1 cellular context compared by ENCODE assay signal in the genomic region with DNA sequence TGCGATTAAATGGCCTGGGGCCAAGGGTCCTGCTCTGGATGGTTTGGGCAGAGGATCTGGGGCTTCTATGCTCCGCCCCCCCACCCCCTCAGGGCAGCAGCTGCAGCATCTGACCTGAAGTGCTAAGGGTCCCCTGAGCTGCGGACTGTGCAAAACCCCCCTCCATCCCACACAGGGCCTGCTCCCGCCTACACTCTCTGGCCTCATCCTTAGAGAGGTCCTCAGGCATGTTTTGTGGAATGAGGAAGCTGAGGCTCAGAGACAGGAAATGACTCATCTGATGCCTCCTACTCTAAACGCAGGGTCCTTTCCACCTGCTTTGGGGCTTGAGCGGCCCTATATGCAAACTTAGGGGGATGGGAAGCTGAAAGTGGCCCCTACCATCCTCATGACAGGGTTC.
TF ChIP-seq lines count a peak whose summit lies in the region.

No MANE protein-coding gene starts in this region.

TF ChIP-seq in HepG2, 621 proteins besides CTCF, POLR2A, EP300 and RAD21 (continued from another document):
- TF ChIP-seq, protein P1, sequence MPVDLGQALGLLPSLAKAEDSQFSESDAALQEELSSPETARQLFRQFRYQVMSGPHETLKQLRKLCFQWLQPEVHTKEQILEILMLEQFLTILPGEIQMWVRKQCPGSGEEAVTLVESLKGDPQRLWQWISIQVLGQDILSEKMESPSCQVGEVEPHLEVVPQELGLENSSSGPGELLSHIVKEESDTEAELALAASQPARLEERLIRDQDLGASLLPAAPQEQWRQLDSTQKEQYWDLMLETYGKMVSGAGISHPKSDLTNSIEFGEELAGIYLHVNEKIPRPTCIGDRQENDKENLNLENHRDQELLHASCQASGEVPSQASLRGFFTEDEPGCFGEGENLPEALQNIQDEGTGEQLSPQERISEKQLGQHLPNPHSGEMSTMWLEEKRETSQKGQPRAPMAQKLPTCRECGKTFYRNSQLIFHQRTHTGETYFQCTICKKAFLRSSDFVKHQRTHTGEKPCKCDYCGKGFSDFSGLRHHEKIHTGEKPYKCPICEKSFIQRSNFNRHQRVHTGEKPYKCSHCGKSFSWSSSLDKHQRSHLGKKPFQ (CRISPR knock-in tag; IDR thresholded peaks at IDR 0.05; ENCODE audit: insufficient replicate concordance), result no peak
- TF ChIP-seq, protein P2, sequence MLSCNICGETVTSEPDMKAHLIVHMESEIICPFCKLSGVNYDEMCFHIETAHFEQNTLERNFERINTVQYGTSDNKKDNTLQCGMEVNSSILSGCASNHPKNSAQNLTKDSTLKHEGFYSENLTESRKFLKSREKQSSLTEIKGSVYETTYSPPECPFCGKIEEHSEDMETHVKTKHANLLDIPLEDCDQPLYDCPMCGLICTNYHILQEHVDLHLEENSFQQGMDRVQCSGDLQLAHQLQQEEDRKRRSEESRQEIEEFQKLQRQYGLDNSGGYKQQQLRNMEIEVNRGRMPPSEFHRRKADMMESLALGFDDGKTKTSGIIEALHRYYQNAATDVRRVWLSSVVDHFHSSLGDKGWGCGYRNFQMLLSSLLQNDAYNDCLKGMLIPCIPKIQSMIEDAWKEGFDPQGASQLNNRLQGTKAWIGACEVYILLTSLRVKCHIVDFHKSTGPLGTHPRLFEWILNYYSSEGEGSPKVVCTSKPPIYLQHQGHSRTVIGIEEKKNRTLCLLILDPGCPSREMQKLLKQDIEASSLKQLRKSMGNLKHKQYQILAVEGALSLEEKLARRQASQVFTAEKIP (CRISPR knock-in tag; IDR thresholded peaks at IDR 0.05; ENCODE audit: borderline replicate concordance), result no peak
- TF ChIP-seq ZNF44 (CRISPR knock-in tag; IDR thresholded peaks at IDR 0.05) (no peak), ZMAT3 (CRISPR knock-in tag; conservative IDR thresholded peaks at IDR 0.05) (no peak), GABPA (IDR thresholded peaks at IDR 0.05; ENCODE audit: low read depth, low read length) (no peak), GABPA (CRISPR knock-in tag; IDR thresholded peaks at IDR 0.05; ENCODE audit: low read depth) (peak; percentile 67), FOXA1 (IDR thresholded peaks at IDR 0.05) (no peak), FOXA1 (CRISPR knock-in tag; IDR thresholded peaks at IDR 0.05) (no peak), FOSL1 (CRISPR knock-in tag; IDR thresholded peaks at IDR 0.05; ENCODE audit: borderline replicate concordance) (0 out of 2 replicates have a peak, but pooled peaks have one; percentile 40), FOXP1 (IDR thresholded peaks at IDR 0.05) (no peak), FOXP1 (CRISPR knock-in tag; IDR thresholded peaks at IDR 0.05) (no peak), DNMT3B (CRISPR knock-in tag; conservative IDR thresholded peaks at IDR 0.05) (no peak), POLR2AphosphoS2 (IDR thresholded peaks at IDR 0.05; ENCODE audit: low read depth, low read length) (no peak), KAT8 (CRISPR knock-in tag; IDR thresholded peaks at IDR 0.05) (0 out of 2 replicates have a peak, but pooled peaks have one; percentile 13)
- TF ChIP-seq, protein P3, sequence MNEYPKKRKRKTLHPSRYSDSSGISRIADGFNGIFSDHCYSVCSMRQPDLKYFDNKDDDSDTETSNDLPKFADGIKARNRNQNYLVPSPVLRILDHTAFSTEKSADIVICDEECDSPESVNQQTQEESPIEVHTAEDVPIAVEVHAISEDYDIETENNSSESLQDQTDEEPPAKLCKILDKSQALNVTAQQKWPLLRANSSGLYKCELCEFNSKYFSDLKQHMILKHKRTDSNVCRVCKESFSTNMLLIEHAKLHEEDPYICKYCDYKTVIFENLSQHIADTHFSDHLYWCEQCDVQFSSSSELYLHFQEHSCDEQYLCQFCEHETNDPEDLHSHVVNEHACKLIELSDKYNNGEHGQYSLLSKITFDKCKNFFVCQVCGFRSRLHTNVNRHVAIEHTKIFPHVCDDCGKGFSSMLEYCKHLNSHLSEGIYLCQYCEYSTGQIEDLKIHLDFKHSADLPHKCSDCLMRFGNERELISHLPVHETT (CRISPR knock-in tag; conservative IDR thresholded peaks at IDR 0.05), result no peak
